20 cellular contexts compared by ENCODE assay signal in genomic region chr3:197833930-197834715, GRCh38. TPM values are rescaled to one million over a fixed set of nuclear protein-coding genes. Genes with fewer than 3 reads are reported as not detected.
DNase-seq lines count a peak whose midpoint lies in the region; ATAC-seq, FAIRE-seq and TF ChIP-seq lines count a peak whose summit lies in the region.
"Had no signal": no experiment of that assay in that cellular context is flagged by ENCODE, and none has a peak within 500 bp of the region (broad histone marks: within the 10 kb centered on the region; RNA-seq: fewer than 3 reads in every experiment).

No MANE protein-coding gene starts in this region.

- H3K27me3 ChIP-seq in K562 (ENCODE audit: control insufficient read depth in 2 of 2, insufficient read depth in 2 of 2, low read length in 2 of 2) (no peaks in the 10 kb centered on the region), vagina (no peaks in the 10 kb centered on the region), thyroid gland (no peaks in the 10 kb centered on the region)
- H3K27me3 ChIP-seq: pancreas had no signal

- H3K9me3 ChIP-seq in K562 (replicated peaks; ENCODE audit: control insufficient read depth, insufficient read depth, low read depth, low read length) (no peaks in the 10 kb centered on the region), vagina (no peaks in the 10 kb centered on the region), thyroid gland (no peaks in the 10 kb centered on the region)
- H3K9me3 ChIP-seq: pancreas had no signal

- CTCF ChIA-PET in K562 (lab: Yijun Ruan, JAX; ENCODE audit: low intra/inter-chr PET ratio), result no interaction called here

- no peak overlapping the region for H3K4me2 ChIP-seq in K562 (ENCODE audit: insufficient read depth, low read length)

- no peak overlapping the region for H3K9ac ChIP-seq in K562 (ENCODE audit: insufficient read depth in 1 of 2, low read depth in 2 of 2, low read length in 2 of 2)

- in situ Hi-C loops in GM13977 (cut with MboI; ENCODE audit: low pct_unique_long_range_greater_than_20kb, low sequenced_read_pairs, unreplicated experiment), result no loop called here
- in situ Hi-C loops in K562 (cut with MboI), result no loop called here

- no peaks in the 10 kb centered on the region for H3K79me2 ChIP-seq in K562 (ENCODE audit: control insufficient read depth, insufficient read depth, low read length)

- H3K27ac ChIP-seq in K562 (ENCODE audit: extremely low read depth, low read depth, low read length), result no peak overlapping the region
- no peak overlapping the region for H3K27ac ChIP-seq in vagina
- H3K27ac ChIP-seq in thyroid gland, result no peak overlapping the region
- H3K27ac ChIP-seq: C4-2B, HL-60, pancreas had no signal

- ATAC-seq in HG02642 (IDR thresholded peaks at IDR 0.05; ENCODE audit: poor library complexity, unreplicated experiment), result peak; percentile 63
- ATAC-seq in K562, result no peak
- ATAC-seq: pancreas had no signal

- peak; percentile 46 for DNase-seq in GM13977 (ENCODE audit: low spot score)
- DNase-seq in K562 (ENCODE audit: extremely low read depth in 1 of 4, low spot score in 3 of 4), result no peak
- no peak for DNase-seq in vagina (ENCODE audit: extremely low spot score in 2 of 2)
- DNase-seq in thyroid gland, result no peak
- DNase-seq in hippocampal formation (lab: John Stamatoyannopoulos, UW), result no peak
- DNase-seq: activated CD4-positive, CD25-positive, alpha-beta regulatory T cell treated with anti-CD3 and anti-CD28 coated beads, Interleukin-2, amount 50 U/mL, for 72 hours; activated CD8-positive, alpha-beta memory T cell treated with anti-CD3 and anti-CD28 coated beads for 24 hours; EL; glutamatergic neuron; kidney; NCI-H187 treated with DMSO at 0.1 percent for 48 hours; NCI-H69; pancreas; T-helper 1 cell had no signal

- no peak overlapping the region for H2AFZ ChIP-seq in K562 (ENCODE audit: low read depth, low read length)

- no peaks in the 10 kb centered on the region for H3K9me1 ChIP-seq in K562 (ENCODE audit: control insufficient read depth, insufficient read depth, low read length)

- peaks cover 44% of the 10 kb centered on the region; the same call in 2 of the 3 replicates for H3K36me3 ChIP-seq in K562 (ENCODE audit: control insufficient read depth, insufficient read depth, low read length)
- H3K36me3 ChIP-seq in vagina, result peaks cover 0 to 44% of the 10 kb centered on the region in 2 donors
- peaks cover 11 to 36% of the 10 kb centered on the region in 2 donors for H3K36me3 ChIP-seq in thyroid gland

- H3K4me3 ChIP-seq in GM08714 (ENCODE audit: low read length), result peak overlapping the region; percentile 34; the same call in 1 of the 2 replicates
- H3K4me3 ChIP-seq in K562, result no peak overlapping the region
- no peak overlapping the region for H3K4me3 ChIP-seq in vagina
- no peak overlapping the region for H3K4me3 ChIP-seq in thyroid gland (replicated peaks in 1 of 3)
- H3K4me3 ChIP-seq: lung, pancreas had no signal

- TF ChIP-seq POLR2A in K562 (conservative IDR thresholded peaks at IDR 0.05) (no peak), vagina (IDR thresholded peaks at IDR 0.05) (no peak), thyroid gland (IDR thresholded peaks at IDR 0.05) (no peak)

- WGBS in K562 (ENCODE audit: insufficient coverage, low coverage, missing lambda C conversion rate), result 92% methylated on average over 8 of the region's 8 CpGs
- 92 to 93% methylated on average over 8 of the region's 8 CpGs for WGBS in thyroid gland, 2 donors

- intact Hi-C loops in K562 (cut with micrococcal nuclease), result no loop called here
- intact Hi-C loops in vagina (cut with DNase I), result no loop called here
- intact Hi-C loops in thyroid gland (cut with DNase I), result no loop called here

- no peak for TF ChIP-seq EP300 in K562 (IDR thresholded peaks at IDR 0.05; ENCODE audit: low read length)

- TF ChIP-seq CTCF in GM13977 (IDR thresholded peaks at IDR 0.05; ENCODE audit: extremely low read depth, insufficient read depth, missing control alignments) (no peak), K562 (IDR thresholded peaks at IDR 0.05 in 2 of 3, conservative IDR thresholded peaks at IDR 0.05 in 1 of 3; ENCODE audit: insufficient read depth in 2 of 3, low read depth in 1 of 3, low read length in 3 of 3) (no peak), vagina (IDR thresholded peaks at IDR 0.05) (no peak), thyroid gland (IDR thresholded peaks at IDR 0.05) (no peak)

- no TSS peak for BruUV-seq in K562 (replicated peaks; lab: Mats Ljungman, UMichigan)

- POLR2A ChIA-PET in K562 (lab: Yijun Ruan, JAX), result no interaction called here

- H4K20me1 ChIP-seq in K562 (replicated peaks; ENCODE audit: control insufficient read depth, insufficient read depth, low read length), result no peaks in the 10 kb centered on the region

- H3K4me1 ChIP-seq in K562 (replicated peaks in 1 of 2; ENCODE audit: control insufficient read depth in 2 of 2, insufficient read depth in 2 of 2, low read length in 2 of 2) (no peaks in the 10 kb centered on the region), vagina (no peaks in the 10 kb centered on the region), thyroid gland (no peaks in the 10 kb centered on the region)
- H3K4me1 ChIP-seq: pancreas had no signal

- peak; percentile 29 for FAIRE-seq in K562 (lab: Jason Lieb, UNC)
- FAIRE-seq: kidney, pancreas, TTC549 had no signal

- TF ChIP-seq RAD21 in K562 (CRISPR knock-in tag; conservative IDR thresholded peaks at IDR 0.05 in 1 of 2, IDR thresholded peaks at IDR 0.05 in 1 of 2), result no peak

TF ChIP-seq in K562, 482 proteins besides CTCF, POLR2A, EP300 and RAD21 (continues in another document):
- TF ChIP-seq IFI16 (CRISPR knock-in tag; IDR thresholded peaks at IDR 0.05) (no peak), POLR3A (IDR thresholded peaks at IDR 0.05; ENCODE audit: borderline replicate concordance, extremely low read depth, insufficient read depth, insufficient read length) (no peak), ZNF699 (CRISPR knock-in tag; IDR thresholded peaks at IDR 0.05; ENCODE audit: insufficient replicate concordance) (no peak), HOXB6 (CRISPR knock-in tag; IDR thresholded peaks at IDR 0.05; ENCODE audit: borderline replicate concordance) (no peak), ZC3H8 (IDR thresholded peaks at IDR 0.05) (no peak), CREB5 (CRISPR knock-in tag; IDR thresholded peaks at IDR 0.05) (no peak), E2F3 (CRISPR knock-in tag; IDR thresholded peaks at IDR 0.05) (no peak), PCBP2 (IDR thresholded peaks at IDR 0.05; ENCODE audit: low read depth, low read length, poor library complexity, severe bottlenecking) (no peak), GABPA (tag; conservative IDR thresholded peaks at IDR 0.05; ENCODE audit: low read depth) (no peak), BRF2 (IDR thresholded peaks at IDR 0.05; ENCODE audit: borderline replicate concordance, insufficient read depth, insufficient read length) (no peak)
- TF ChIP-seq, protein P1, sequence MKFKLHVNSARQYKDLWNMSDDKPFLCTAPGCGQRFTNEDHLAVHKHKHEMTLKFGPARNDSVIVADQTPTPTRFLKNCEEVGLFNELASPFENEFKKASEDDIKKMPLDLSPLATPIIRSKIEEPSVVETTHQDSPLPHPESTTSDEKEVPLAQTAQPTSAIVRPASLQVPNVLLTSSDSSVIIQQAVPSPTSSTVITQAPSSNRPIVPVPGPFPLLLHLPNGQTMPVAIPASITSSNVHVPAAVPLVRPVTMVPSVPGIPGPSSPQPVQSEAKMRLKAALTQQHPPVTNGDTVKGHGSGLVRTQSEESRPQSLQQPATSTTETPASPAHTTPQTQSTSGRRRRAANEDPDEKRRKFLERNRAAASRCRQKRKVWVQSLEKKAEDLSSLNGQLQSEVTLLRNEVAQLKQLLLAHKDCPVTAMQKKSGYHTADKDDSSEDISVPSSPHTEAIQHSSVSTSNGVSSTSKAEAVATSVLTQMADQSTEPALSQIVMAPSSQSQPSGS (CRISPR knock-in tag; IDR thresholded peaks at IDR 0.05), result no peak

RNA-seq across cellular contexts. Expression of gene LRCH3, which starts 43.1 kb away (rescaled TPM):
- total RNA-seq in K562 (2011; cell fraction: chromatin; rRNA removed; ENCODE audit: low replicate concordance), result 161 and 276 TPM in 2 replicates
- total RNA-seq in K562 (2011; cell fraction: nucleolus; rRNA removed), result 65.2 and 96.1 TPM in 2 replicates
- total RNA-seq in K562 (2011; cell fraction: nucleoplasm; rRNA removed), result 143 and 236 TPM in 2 replicates
- total RNA-seq in K562 (2014; rRNA removed) (39.0 and 40.6 TPM in 2 replicates), K562 (2014; rRNA removed; fragmentation: Illumina TruSeq; extraction: Trizol) (26.6 and 33.1 TPM in 2 replicates), K562 (2015; rRNA removed; fragmentation: Illumina TruSeq; extraction: Trizol) (32.6 and 33.7 TPM in 2 replicates), K562 (2021) (28.6 and 29.2 TPM in 2 replicates), vagina (99.0 TPM), thyroid gland (10 to 100 TPM; 36.7 to 68.3 (median 54.9) TPM)
- polyA plus RNA-seq in K562 (2011; rRNA removed) (75.3 and 78.4 TPM in 2 replicates), K562 (2014; fragmentation: Illumina TruSeq; extraction: Trizol) (55.1 and 56.8 TPM in 2 replicates), K562 (2014; fragmentation: Nextera tagmentation; extraction: Ambion mirVana) (1 to 10 TPM; 4.6 to 5.4 TPM), K562 (2014; rRNA removed) (30.3 and 112 TPM in 2 replicates)
- 32.3 and 52.2 TPM in 2 replicates for polyA plus RNA-seq in K562 (2011; cell fraction: cytosol; rRNA removed)
- polyA plus RNA-seq in K562 (2011; cell fraction: nucleus; rRNA removed), result 110 and 115 TPM in 2 replicates
- 16.3 and 17.8 TPM in 2 replicates for polyA plus RNA-seq in K562 (2012)
- polyA minus RNA-seq in K562 (2011; rRNA and poly(A)+ RNA removed), result 132 and 162 TPM in 2 replicates
- 27.7 and 35.1 TPM in 2 replicates for polyA minus RNA-seq in K562 (2011; cell fraction: cytosol; rRNA and poly(A)+ RNA removed)
- 33.9 and 66.8 TPM in 2 replicates for polyA minus RNA-seq in K562 (2011; cell fraction: nucleus; rRNA and poly(A)+ RNA removed)
